Comparison of ENCODE assay signal across 9 cellular contexts in genomic region chr12:109461049-109461845, GRCh38. TPM values are rescaled to one million over a fixed set of nuclear protein-coding genes. Genes with fewer than 3 reads are reported as not detected.
DNase-seq lines count a peak whose midpoint lies in the region; ATAC-seq and FAIRE-seq lines count a peak whose summit lies in the region.
"Had no signal": no experiment of that assay in that cellular context is flagged by ENCODE, and none has a peak within 500 bp of the region (broad histone marks: within the 10 kb centered on the region; RNA-seq: fewer than 3 reads in every experiment).

No MANE protein-coding gene starts in this region.

- H3K27me3 ChIP-seq in right cardiac atrium (ENCODE audit: control insufficient read depth, insufficient read depth): no peaks in the 10 kb centered on the region
- H3K27me3 ChIP-seq in small intestine (ENCODE audit: control insufficient read depth in 2 of 2, insufficient read depth in 2 of 2, low read length in 2 of 2): no peaks in the 10 kb centered on the region

- no peaks in the 10 kb centered on the region for H3K9me3 ChIP-seq in right cardiac atrium (ENCODE audit: control insufficient read depth, low read length)
- H3K9me3 ChIP-seq in small intestine (ENCODE audit: control insufficient read depth, low read depth): no peaks in the 10 kb centered on the region

- no peak for DNase-seq in activated CD4-positive, alpha-beta T cell treated with anti-CD3 and anti-CD28 coated beads, Interleukin-2, amount 10 ng/mL, durations not matched to agents 7 days and 5 days
- DNase-seq in activated CD4-positive, alpha-beta T cell treated with anti-CD3 and anti-CD28 coated beads, Interleukin-2, amount 50 U/mL, for 4 hours: no peak
- DNase-seq in UCSD-AML1 (lab: John Stamatoyannopoulos, UW; ENCODE audit: unreplicated experiment) (peak; percentile 63), right cardiac atrium (peak in 2 of 3 donors; percentile 52 to 64), small intestine (peak; percentile 19), NCI-H2196 (lab: John Stamatoyannopoulos, UW; ENCODE audit: unreplicated experiment) (no peak), NCI-H345 (lab: John Stamatoyannopoulos, UW) (no peak)

- intact Hi-C loops in right cardiac atrium (cut with DNase I): no loop called here

- H3K36me3 Mint-ChIP-seq in activated CD4-positive, alpha-beta T cell treated with anti-CD3 and anti-CD28 coated beads, Interleukin-2, amount 10 ng/mL, durations not matched to agents 7 days and 5 days (ENCODE audit: low read depth): peaks cover 20% of the 10 kb centered on the region

- ATAC-seq in right cardiac atrium: peak; percentile 29 to 71
- no peak for ATAC-seq in GM21529 (IDR thresholded peaks at IDR 0.05; ENCODE audit: unreplicated experiment)

- WGBS in right cardiac atrium: 48% methylated on average over 8 of the region's 8 CpGs
- 54 to 71% (median 58%) methylated on average over 8 of the region's 8 CpGs for WGBS in small intestine, 3 donors

- no peak overlapping the region for H3K4me3 Mint-ChIP-seq in activated CD4-positive, alpha-beta T cell treated with anti-CD3 and anti-CD28 coated beads, Interleukin-2, amount 10 ng/mL, durations not matched to agents 7 days and 5 days

- peaks cover 53% of the 10 kb centered on the region for H3K4me1 Mint-ChIP-seq in activated CD4-positive, alpha-beta T cell treated with anti-CD3 and anti-CD28 coated beads, Interleukin-2, amount 10 ng/mL, durations not matched to agents 7 days and 5 days

- no peak for FAIRE-seq in small intestine (lab: Jason Lieb, UNC)

- H3K4me3 ChIP-seq in right cardiac atrium (ENCODE audit: low read length) (no peak overlapping the region), small intestine (ENCODE audit: low read depth in 1 of 2, low read length in 2 of 2) (no peak overlapping the region)

- no peaks in the 10 kb centered on the region for H3K9me3 Mint-ChIP-seq in activated CD4-positive, alpha-beta T cell treated with anti-CD3 and anti-CD28 coated beads, Interleukin-2, amount 10 ng/mL, durations not matched to agents 7 days and 5 days

- peak overlapping the region; percentile 50 for H3K27ac Mint-ChIP-seq in activated CD4-positive, alpha-beta T cell treated with anti-CD3 and anti-CD28 coated beads, Interleukin-2, amount 10 ng/mL, durations not matched to agents 7 days and 5 days

- H3K4me1 ChIP-seq in right cardiac atrium (ENCODE audit: control insufficient read depth, insufficient read depth, low read length) (peaks cover 46% of the 10 kb centered on the region), small intestine (ENCODE audit: control insufficient read depth in 2 of 2, insufficient read depth in 1 of 2, low read depth in 1 of 2, low read length in 1 of 2) (peaks cover 0 to 19% of the 10 kb centered on the region in 2 donors)

- POLR2A ChIA-PET in activated CD4-positive, alpha-beta T cell treated with anti-CD3 and anti-CD28 coated beads, Interleukin-2, amount 10 ng/mL, durations not matched to agents 7 days and 5 days (lab: Charles Lee): no interaction called here

- peaks cover 7 to 19% of the 10 kb centered on the region in 2 donors for H3K36me3 ChIP-seq in small intestine (ENCODE audit: control insufficient read depth in 2 of 2, insufficient read depth in 2 of 2, low read length in 2 of 2)

- H3K27ac ChIP-seq in right cardiac atrium (ENCODE audit: low read length) (peak overlapping the region; percentile 100), small intestine (ENCODE audit: low read depth in 1 of 2, low read length in 1 of 2) (peak overlapping the region; percentile 3 to 83)
- H3K27ac ChIP-seq: C4-2B had no signal

- H3K27me3 Mint-ChIP-seq in activated CD4-positive, alpha-beta T cell treated with anti-CD3 and anti-CD28 coated beads, Interleukin-2, amount 10 ng/mL, durations not matched to agents 7 days and 5 days: no peaks in the 10 kb centered on the region

- CTCF ChIA-PET in activated CD4-positive, alpha-beta T cell treated with anti-CD3 and anti-CD28 coated beads, Interleukin-2, amount 10 ng/mL, durations not matched to agents 7 days and 5 days (lab: Charles Lee): interaction anchor here (1.4 to 1.6 kb wide), 3 partner anchors 12 to 31 kb away, joined by 3 read pairs; no protein-coding TSS in a partner anchor

RNA-seq across cellular contexts. Expression of gene KCTD10, which starts 15.9 kb away (rescaled TPM):
- total RNA-seq in activated CD4-positive, alpha-beta T cell treated with anti-CD3 and anti-CD28 coated beads, Interleukin-2, amount 10 ng/mL, durations not matched to agents 7 days and 5 days: 10 to 100 TPM; 35.0 to 41.8 TPM
- total RNA-seq in right cardiac atrium: 10 to 100 TPM; 28.3 to 76.9 (median 32.9) TPM
- polyA plus RNA-seq in right cardiac atrium (16.5 TPM), small intestine (10 to 100 TPM; 14.3 to 28.4 (median 17.0) TPM)

RNA-seq across cellular contexts. Expression of gene UBE3B, which starts 16.2 kb away (rescaled TPM):
- 10 to 100 TPM; 35.5 to 37.4 TPM for total RNA-seq in activated CD4-positive, alpha-beta T cell treated with anti-CD3 and anti-CD28 coated beads, Interleukin-2, amount 10 ng/mL, durations not matched to agents 7 days and 5 days
- total RNA-seq in right cardiac atrium: 10 to 100 TPM; 39.9 to 53.2 (median 46.8) TPM
- polyA plus RNA-seq in right cardiac atrium (22.6 TPM), small intestine (10 to 100 TPM; 13.0 to 13.5 (median 13.2) TPM)

Comparison
In these comparisons a context has a peak if more than half of its experiments do, and no peak if none do; other contexts are left out.
1. DNase-seq: peak in UCSD-AML1 (single experiment), right cardiac atrium (2 of 3) and small intestine (single experiment); none in activated CD4-positive, alpha-beta T cell treated with anti-CD3 and anti-CD28 coated beads, Interleukin-2, amount 10 ng/mL, durations not matched to agents 7 days and 5 days (single experiment), activated CD4-positive, alpha-beta T cell treated with anti-CD3 and anti-CD28 coated beads, Interleukin-2, amount 50 U/mL, for 4 hours (0 of 2), NCI-H2196 (single experiment) and NCI-H345 (single experiment).